Comparison of ENCODE assay signal across 7 cellular contexts in genomic region chr14:75229923-75230792, GRCh38. TPM values are rescaled to one million over a fixed set of nuclear protein-coding genes. Genes with fewer than 3 reads are reported as not detected.
A peak's percentile ranks its signal among the peaks of the same experiment; 100 is the strongest.
DNase-seq lines count a peak whose midpoint lies in the region; ATAC-seq, FAIRE-seq and TF ChIP-seq lines count a peak whose summit lies in the region.

No MANE protein-coding gene starts in this region.

- peak; percentile 89 for FAIRE-seq in GM12892 (lab: Jason Lieb, UNC)

- DNase-seq in GM12892 (ENCODE audit: insufficient read length), result no peak
- peak; percentile 86 for DNase-seq in RWPE2 (ENCODE audit: low spot score)
- DNase-seq in astrocyte of the hippocampus (ENCODE audit: low read depth, low spot score), result peak; percentile 81
- no peak for DNase-seq in lung (ENCODE audit: low spot score)
- DNase-seq in suprapubic skin (ENCODE audit: low spot score in 2 of 2), result no peak
- DNase-seq in inferior parietal cortex (ENCODE audit: extremely low spot score), result no peak

- H3K36me3 ChIP-seq in RWPE2 (ENCODE audit: low read depth) (no peaks in the 10 kb centered on the region), lung (ENCODE audit: control insufficient read depth in 2 of 2, insufficient read depth in 2 of 2, low read length in 2 of 2) (no peaks in the 10 kb centered on the region), suprapubic skin (no peaks in the 10 kb centered on the region)

- no peak for TF ChIP-seq POLR2A in GM12892 (IDR thresholded peaks at IDR 0.05; ENCODE audit: low read depth, low read length)
- TF ChIP-seq POLR2A in suprapubic skin (IDR thresholded peaks at IDR 0.05), result no peak

- H3K4me3 ChIP-seq in RWPE2 (ENCODE audit: severe bottlenecking) (no peak overlapping the region), lung (no peak overlapping the region), suprapubic skin (no peak overlapping the region)

- H3K27me3 ChIP-seq in RWPE2 (ENCODE audit: insufficient read depth, poor library complexity, severe bottlenecking) (no peaks in the 10 kb centered on the region), lung (ENCODE audit: control insufficient read depth, insufficient read depth) (no peaks in the 10 kb centered on the region), suprapubic skin (no peaks in the 10 kb centered on the region)

- ATAC-seq in HG03108 (IDR thresholded peaks at IDR 0.05; ENCODE audit: unreplicated experiment), result peak; percentile 50
- peak; percentile 79 for ATAC-seq in RWPE2 (ENCODE audit: low read depth)
- ATAC-seq in lung (ENCODE audit: insufficient read depth, low FRiP score), result peak; percentile 66

- H3K9me3 ChIP-seq in RWPE2 (ENCODE audit: severe bottlenecking) (peaks cover 3% of the 10 kb centered on the region), lung (ENCODE audit: control insufficient read depth in 2 of 2, insufficient read depth in 1 of 2, low read length in 1 of 2) (no peaks in the 10 kb centered on the region), suprapubic skin (no peaks in the 10 kb centered on the region)

- WGBS in lung, 2 donors, result 51 to 54% methylated on average over 6 of the region's 6 CpGs
- 34% methylated on average over 4 of the region's 6 CpGs for WGBS in suprapubic skin

- H3K4me1 ChIP-seq in RWPE2 (ENCODE audit: insufficient read depth, poor library complexity, severe bottlenecking) (peaks cover 33% of the 10 kb centered on the region), lung (ENCODE audit: control insufficient read depth in 2 of 2, insufficient read depth in 2 of 2, low read length in 2 of 2) (peaks cover 0 to 7% of the 10 kb centered on the region in 2 donors), suprapubic skin (peaks cover 16% of the 10 kb centered on the region)

- TF ChIP-seq CTCF in RWPE2 (IDR thresholded peaks at IDR 0.05; ENCODE audit: poor library complexity, severe bottlenecking), result peak; percentile 54
- TF ChIP-seq CTCF in lung (IDR thresholded peaks at IDR 0.05; ENCODE audit: control extremely low read depth, extremely low read depth), result no peak
- TF ChIP-seq CTCF in suprapubic skin (IDR thresholded peaks at IDR 0.05), result peak; percentile 22 to 39

- no peak for TF ChIP-seq EP300 in suprapubic skin (IDR thresholded peaks at IDR 0.05)

- H3K27ac ChIP-seq in RWPE2 (ENCODE audit: poor library complexity, severe bottlenecking) (peak overlapping the region; percentile 89), lung (ENCODE audit: low read depth in 1 of 2, low read length in 1 of 2) (peak overlapping the region in 1 of 2 donors; percentile 32), suprapubic skin (peak overlapping the region; percentile 67)

RNA-seq across cellular contexts. Expression of gene FOS, which starts 48.5 kb away (rescaled TPM):
- polyA plus RNA-seq in GM12892 (2012; ENCODE audit: missing spikeins), result 5.3 TPM
- total RNA-seq in lung (100 to 1,000 TPM in 1 of 2 donors, 10 to 100 TPM in 1; 63.7 to 123 TPM), suprapubic skin (1,000 to 10,000 TPM; 2,120 to 3,987 (median 3,212) TPM)
- polyA plus RNA-seq in lung, result 100 to 1,000 TPM; 139 to 879 TPM

RNA-seq across cellular contexts. Expression of gene TMED10, which starts 53.7 kb away (rescaled TPM):
- polyA plus RNA-seq in GM12892 (2012; ENCODE audit: missing spikeins), result 76.8 TPM
- 100 to 1,000 TPM; 217 to 398 TPM for total RNA-seq in lung
- 100 to 1,000 TPM in 1 of 2 donors, 10 to 100 TPM in 1; 79.5 to 332 TPM for polyA plus RNA-seq in lung
- total RNA-seq in suprapubic skin, result 100 to 1,000 TPM; 123 to 235 (median 198) TPM

Comparison
In these comparisons a context has a peak if more than half of its experiments do, and no peak if none do; other contexts are left out.
1. DNase-seq: peak in RWPE2 (single experiment) and astrocyte of the hippocampus (single experiment); none in GM12892 (single experiment), lung (single experiment), suprapubic skin (0 of 2) and inferior parietal cortex (single experiment).
2. RNA of gene FOS, which starts 48.5 kb away (total RNA-seq): 2,120 to 3,987 TPM in suprapubic skin; 63.7 to 123 TPM in lung; every median in the first group is over 10 times any median in the second.
3. Peak in every context shown above with its lines, with median percentiles within 50 percentile points of each other: ATAC-seq.